ENCODE assay signal across 8 cellular contexts in genomic region chr22:23751441-23751996, GRCh38. TPM values are rescaled to one million over a fixed set of nuclear protein-coding genes. Genes with fewer than 3 reads are reported as not detected.
DNase-seq lines count a peak whose midpoint lies in the region; ATAC-seq and TF ChIP-seq lines count a peak whose summit lies in the region.

No MANE protein-coding gene starts in this region.

- intact Hi-C loops in right lobe of liver (cut with DNase I): no loop called here
- intact Hi-C loops in transverse colon (cut with DNase I; ENCODE audit: low total_unique reads): no loop called here

- H2AFZ ChIP-seq in Karpas-422 (ENCODE audit: low read length): no peak overlapping the region

- H3K36me3 ChIP-seq in Karpas-422 (ENCODE audit: insufficient read depth, low read length): no peaks in the 10 kb centered on the region
- no peaks in the 10 kb centered on the region for H3K36me3 ChIP-seq in right lobe of liver
- no peaks in the 10 kb centered on the region for H3K36me3 ChIP-seq in transverse colon

- H3K27ac Mint-ChIP-seq in activated T-cell treated with anti-CD3 and anti-CD28 coated beads, Interleukin-2, amount 50 U/mL, for 24 hours: peak overlapping the region; percentile 87

- H3K4me2 ChIP-seq in Karpas-422 (ENCODE audit: low read depth, low read length, poor library complexity, severe bottlenecking): peak overlapping the region; percentile 93

- WGBS in right lobe of liver (ENCODE audit: insufficient coverage, low coverage, low lambda C conversion rate, missing lambda C conversion rate): 25% methylated on average over 7 of the region's 22 CpGs
- WGBS in transverse colon (ENCODE audit: low coverage in 1 of 2), 2 donors: 36 to 62% methylated on average over 2 to 18 of the region's 22 CpGs

- no peaks in the 10 kb centered on the region for H3K9me3 Mint-ChIP-seq in activated T-cell treated with anti-CD3 and anti-CD28 coated beads, Interleukin-2, amount 50 U/mL, for 24 hours

- H3K36me3 Mint-ChIP-seq in activated T-cell treated with anti-CD3 and anti-CD28 coated beads, Interleukin-2, amount 50 U/mL, for 24 hours (ENCODE audit: low read depth): peaks cover 4% of the 10 kb centered on the region

- no peaks in the 10 kb centered on the region for H3K9me2 ChIP-seq in Karpas-422 (replicated peaks; ENCODE audit: insufficient read depth, low read length)

- H4K20me1 ChIP-seq in Karpas-422 (ENCODE audit: insufficient read depth, low read depth, low read length): no peaks in the 10 kb centered on the region

- in situ Hi-C loops in transverse colon (cut with MboI; ENCODE audit: low pct_ligation_motif_present in 1 of 4, low pct_unique_long_range_greater_than_20kb in 1 of 4, low sequenced_read_pairs in 3 of 4): no loop called here

- TF ChIP-seq EP300 in transverse colon (IDR thresholded peaks at IDR 0.05; ENCODE audit: low read depth): no peak

- no peaks in the 10 kb centered on the region for H3K27me3 ChIP-seq in Karpas-422 (ENCODE audit: low read length)
- H3K27me3 ChIP-seq in right lobe of liver: no peaks in the 10 kb centered on the region
- no peaks in the 10 kb centered on the region for H3K27me3 ChIP-seq in transverse colon

- H3K4me3 Mint-ChIP-seq in activated T-cell treated with anti-CD3 and anti-CD28 coated beads, Interleukin-2, amount 50 U/mL, for 24 hours: peak overlapping the region; percentile 80

- H3K9me3 ChIP-seq in Karpas-422 (ENCODE audit: low read length) (no peaks in the 10 kb centered on the region), right lobe of liver (no peaks in the 10 kb centered on the region), transverse colon (no peaks in the 10 kb centered on the region)

- TF ChIP-seq POLR2A in right lobe of liver (IDR thresholded peaks at IDR 0.05) (no peak), transverse colon (IDR thresholded peaks at IDR 0.05) (peak; percentile 39)

- H3K4me1 ChIP-seq in Karpas-422 (ENCODE audit: low read length) (peaks cover 80% of the 10 kb centered on the region), right lobe of liver (no peaks in the 10 kb centered on the region), transverse colon (peaks cover 7 to 22% (median 16%) of the 10 kb centered on the region in 4 donors)

- ATAC-seq in right lobe of liver: peak; percentile 42 to 47 (median 44)
- no peak for ATAC-seq in HG02571 (IDR thresholded peaks at IDR 0.05; ENCODE audit: unreplicated experiment)

- peaks cover 19% of the 10 kb centered on the region for H3K79me2 ChIP-seq in Karpas-422 (ENCODE audit: low read length)

- TF ChIP-seq CTCF in right lobe of liver (IDR thresholded peaks at IDR 0.05) (no peak), transverse colon (IDR thresholded peaks at IDR 0.05) (no peak)

- H3K4me1 Mint-ChIP-seq in activated T-cell treated with anti-CD3 and anti-CD28 coated beads, Interleukin-2, amount 50 U/mL, for 24 hours (ENCODE audit: low read depth): peaks cover 19% of the 10 kb centered on the region

- H3K27me3 Mint-ChIP-seq in activated T-cell treated with anti-CD3 and anti-CD28 coated beads, Interleukin-2, amount 50 U/mL, for 24 hours: no peaks in the 10 kb centered on the region

- peak overlapping the region; percentile 89 for H3K4me3 ChIP-seq in Karpas-422 (ENCODE audit: low read length)
- H3K4me3 ChIP-seq in right lobe of liver: peak overlapping the region; percentile 59 to 69 (median 63)
- peak overlapping the region; percentile 53 to 62 (median 60) for H3K4me3 ChIP-seq in transverse colon

- H3K9ac ChIP-seq in Karpas-422 (ENCODE audit: low read length): peak overlapping the region; percentile 99

- H3K27ac ChIP-seq in Karpas-422 (ENCODE audit: low read length): peak overlapping the region; percentile 98
- peak overlapping the region; percentile 51 to 82 (median 80) for H3K27ac ChIP-seq in right lobe of liver
- peak overlapping the region; percentile 90 to 95 (median 92) for H3K27ac ChIP-seq in transverse colon

- DNase-seq in activated T-cell treated with anti-CD3 and anti-CD28 coated beads, Interleukin-2, amount 50 U/mL, for 24 hours: no peak
- no peak for DNase-seq in activated T-cell treated with anti-CD3 and anti-CD28 coated beads, Interleukin-2, amount 50 U/mL, for 1 hour
- DNase-seq in Karpas-422 (peak; percentile 86), cerebellar cortex (ENCODE audit: low spot score) (peak; percentile 36), right lobe of liver (no peak), transverse colon (peak; percentile 50), GM19238 (ENCODE audit: insufficient read length, low spot score) (no peak)

RNA-seq across cellular contexts. Expression of gene ZNF70, which starts 0.6 kb away (rescaled TPM):
- total RNA-seq in Karpas-422 (2014; rRNA removed; shearing (Covaris generic); ENCODE audit: low replicate concordance): 8.5 and 12.0 TPM in 2 replicates
- 1 to 10 TPM in 2 of 6 experiments, under 1 TPM in 4; 0.51 to 1.2 (median 0.85) TPM for total RNA-seq in right lobe of liver
- total RNA-seq in transverse colon: 1 to 10 TPM; 2.7 to 7.5 (median 5.9) TPM

RNA-seq across cellular contexts. Expression of gene VPREB3, which starts 2.7 kb away (rescaled TPM):
- 321 and 642 TPM in 2 replicates for total RNA-seq in Karpas-422 (2014; rRNA removed; shearing (Covaris generic); ENCODE audit: low replicate concordance)
- total RNA-seq in right lobe of liver (1 to 10 TPM in 2 of 6 experiments, under 1 TPM in 3, not detected in 1; 0.59 to 3.9 (median 0.70) TPM), transverse colon (1 to 10 TPM in 2 of 4 donors, not detected in 2; 2.6 to 5.4 TPM)

RNA-seq across cellular contexts. Expression of gene C22orf15, which starts 11.3 kb away (rescaled TPM):
- not detected in 2 replicates for total RNA-seq in Karpas-422 (2014; rRNA removed; shearing (Covaris generic); ENCODE audit: low replicate concordance)
- total RNA-seq in right lobe of liver (not detected), transverse colon (not detected)

RNA-seq across cellular contexts. Expression of gene CHCHD10, which starts 16.3 kb away (rescaled TPM):
- total RNA-seq in Karpas-422 (2014; rRNA removed; shearing (Covaris generic); ENCODE audit: low replicate concordance): 115 and 220 TPM in 2 replicates
- 100 to 1,000 TPM; 133 to 416 (median 252) TPM for total RNA-seq in right lobe of liver
- 10 to 100 TPM; 15.3 to 80.1 (median 50.8) TPM for total RNA-seq in transverse colon

RNA-seq across cellular contexts. Expression of gene MMP11, which starts 21.1 kb away (rescaled TPM):
- 48.2 and 84.2 TPM in 2 replicates for total RNA-seq in Karpas-422 (2014; rRNA removed; shearing (Covaris generic); ENCODE audit: low replicate concordance)
- total RNA-seq in right lobe of liver (1 to 10 TPM in 2 of 6 experiments, under 1 TPM in 4; 0.59 to 1.3 (median 0.90) TPM), transverse colon (1 to 10 TPM; 1.2 to 2.2 (median 1.6) TPM)

Comparison
In these comparisons a context has a peak if more than half of its experiments do, and no peak if none do; other contexts are left out.
1. DNase-seq: peak in Karpas-422 (single experiment), cerebellar cortex (single experiment) and transverse colon (single experiment); none in activated T-cell treated with anti-CD3 and anti-CD28 coated beads, Interleukin-2, amount 50 U/mL, for 24 hours (single experiment), activated T-cell treated with anti-CD3 and anti-CD28 coated beads, Interleukin-2, amount 50 U/mL, for 1 hour (single experiment), right lobe of liver (0 of 3) and GM19238 (single experiment).
2. RNA of gene VPREB3, which starts 2.7 kb away (total RNA-seq): 321 to 642 TPM in Karpas-422; 2.6 to 5.4 TPM in transverse colon and 0.59 to 3.9 TPM in right lobe of liver; every median in the first group is over 10 times any median in the second.
3. Peak in every context shown above with its lines, with median percentiles within 50 percentile points of each other: H3K27ac ChIP-seq and H3K4me3 ChIP-seq.